In genomic region chr11:119417726-119418540, GRCh38 we compare ENCODE assay signal across 11 cellular contexts. TPM values are rescaled to one million over a fixed set of nuclear protein-coding genes. Genes with fewer than 3 reads are reported as not detected.
A peak's percentile ranks its signal among the peaks of the same experiment; 100 is the strongest.
DNase-seq lines count a peak whose midpoint lies in the region; ATAC-seq, FAIRE-seq and TF ChIP-seq lines count a peak whose summit lies in the region.
"Had no signal": no experiment of that assay in that cellular context is flagged by ENCODE, and none has a peak within 500 bp of the region (broad histone marks: within the 10 kb centered on the region; RNA-seq: fewer than 3 reads in every experiment).

No MANE protein-coding gene starts in this region.

- WGBS in mesodermal cell (ENCODE audit: insufficient coverage in 2 of 2), 2 experiments, result 95% methylated on average over 19 of the region's 19 CpGs

- no peaks in the 10 kb centered on the region for H3K27me3 ChIP-seq in naive thymus-derived CD4-positive, alpha-beta T cell (ENCODE audit: control insufficient read depth in 2 of 2, insufficient read depth in 2 of 2, low read length in 2 of 2)

- peak; percentile 87 for DNase-seq in AG09309 (ENCODE audit: low read depth)
- peak; percentile 98 for DNase-seq in M059J (ENCODE audit: low read depth)
- no peak for DNase-seq in foreskin melanocyte
- DNase-seq in naive thymus-derived CD4-positive, alpha-beta T cell, result no peak
- no peak for DNase-seq in kidney
- DNase-seq: NCI-H524 had no signal

- TF ChIP-seq CTCF in AG09309 (IDR thresholded peaks at IDR 0.05; ENCODE audit: control insufficient read depth, insufficient read depth, low read depth, low read length, missing control alignments) (no peak), kidney (IDR thresholded peaks at IDR 0.05; ENCODE audit: borderline replicate concordance, extremely low read depth, insufficient read depth) (no peak)

- ATAC-seq in naive thymus-derived CD4-positive, alpha-beta T cell, result no peak
- ATAC-seq in GM21529 (IDR thresholded peaks at IDR 0.05; ENCODE audit: unreplicated experiment), result no peak

- no peak overlapping the region for H3K27ac Mint-ChIP-seq in naive thymus-derived CD4-positive, alpha-beta T cell

- intact Hi-C loops in naive thymus-derived CD4-positive, alpha-beta T cell (cut with micrococcal nuclease), result no loop called here
- intact Hi-C loops in kidney (cut with DNase I), result no loop called here

- peaks cover 0 to 5% (median 2%) of the 10 kb centered on the region in 11 donors for H3K9me3 Mint-ChIP-seq in naive thymus-derived CD4-positive, alpha-beta T cell

- no peaks in the 10 kb centered on the region for H3K36me3 Mint-ChIP-seq in naive thymus-derived CD4-positive, alpha-beta T cell

- no peaks in the 10 kb centered on the region for H3K9me3 ChIP-seq in mesodermal cell (ENCODE audit: control insufficient read depth, low read length)
- H3K9me3 ChIP-seq in naive thymus-derived CD4-positive, alpha-beta T cell (ENCODE audit: control insufficient read depth in 2 of 3, low read length in 3 of 3), result no peaks in the 10 kb centered on the region
- peaks cover 0 to 4% of the 10 kb centered on the region in 2 donors for H3K9me3 ChIP-seq in kidney (ENCODE audit: control insufficient read depth in 1 of 2, low read length in 2 of 2)

- H3K27ac ChIP-seq in cingulate gyrus (ENCODE audit: low read depth, low read length) (peak overlapping the region; percentile 32), mesodermal cell (ENCODE audit: low read depth, low read length, severe bottlenecking) (peak overlapping the region; percentile 13), kidney (ENCODE audit: low read depth in 2 of 2, low read length in 2 of 2) (peak overlapping the region in 1 of 2 donors; percentile 24)
- H3K27ac ChIP-seq in naive thymus-derived CD4-positive, alpha-beta T cell (ENCODE audit: low read depth, low read length), result no peak overlapping the region
- H3K27ac ChIP-seq: C4-2B had no signal

- FAIRE-seq in kidney (lab: Jason Lieb, UNC), result no peak
- FAIRE-seq: GM18507 had no signal

- H3K4me1 ChIP-seq in mesodermal cell (ENCODE audit: control insufficient read depth, insufficient read depth, low read length, poor library complexity, severe bottlenecking) (peaks cover 19% of the 10 kb centered on the region), kidney (ENCODE audit: control insufficient read depth in 1 of 2, insufficient read depth in 1 of 2, low read depth in 1 of 2, low read length in 2 of 2) (peaks cover 30 to 34% of the 10 kb centered on the region in 2 donors)
- no peaks in the 10 kb centered on the region for H3K4me1 ChIP-seq in naive thymus-derived CD4-positive, alpha-beta T cell (ENCODE audit: control insufficient read depth in 2 of 2, insufficient read depth in 2 of 2, low read length in 2 of 2)

- H3K36me3 ChIP-seq in mesodermal cell (ENCODE audit: control insufficient read depth, insufficient read depth, low read length) (peaks cover 30% of the 10 kb centered on the region), kidney (ENCODE audit: control insufficient read depth in 1 of 2, insufficient read depth in 2 of 2, low read length in 2 of 2) (no peaks in the 10 kb centered on the region)
- H3K36me3 ChIP-seq in naive thymus-derived CD4-positive, alpha-beta T cell (ENCODE audit: control insufficient read depth in 2 of 3, insufficient read depth in 3 of 3, low read length in 3 of 3), result no peaks in the 10 kb centered on the region

- H3K4me3 Mint-ChIP-seq in naive thymus-derived CD4-positive, alpha-beta T cell, result no peak overlapping the region

- POLR2A ChIA-PET in naive thymus-derived CD4-positive, alpha-beta T cell (lab: Charles Lee), result no interaction called here

- H3K4me1 Mint-ChIP-seq in naive thymus-derived CD4-positive, alpha-beta T cell, result peaks cover 0 to 14% (median 10%) of the 10 kb centered on the region in 7 donors

- H3K9ac ChIP-seq in kidney (ENCODE audit: low read length in 2 of 2), result no peak overlapping the region

- peaks cover 28 to 42% (median 30%) of the 10 kb centered on the region in 5 donors for H3K27me3 Mint-ChIP-seq in naive thymus-derived CD4-positive, alpha-beta T cell

- CTCF ChIA-PET in naive thymus-derived CD4-positive, alpha-beta T cell (lab: Charles Lee), result no interaction called here

- no peak overlapping the region; the same call in 1 of the 2 replicates for H3K4me3 ChIP-seq in AG09309 (ENCODE audit: control insufficient read depth, low read depth, low read length)
- no peak overlapping the region for H3K4me3 ChIP-seq in mesodermal cell (ENCODE audit: extremely low read depth, insufficient read depth, low read length, poor library complexity, severe bottlenecking)
- no peak overlapping the region for H3K4me3 ChIP-seq in naive thymus-derived CD4-positive, alpha-beta T cell (ENCODE audit: low read length)
- no peak overlapping the region for H3K4me3 ChIP-seq in kidney (ENCODE audit: low read length in 2 of 2)

RNA-seq across cellular contexts. Expression of gene THY1, which starts 5.0 kb away (rescaled TPM):
- total RNA-seq in M059J (2014; rRNA removed; shearing (Covaris generic)), result 1,171 and 1,190 TPM in 2 replicates
- polyA plus RNA-seq in mesodermal cell (2013, experiment 1 of 2), result 229 TPM
- 146 TPM for polyA plus RNA-seq in mesodermal cell (2013, experiment 2 of 2)
- total RNA-seq in naive thymus-derived CD4-positive, alpha-beta T cell, result 1 to 10 TPM in 1 of 5 experiments, not detected in 4; 2.2 TPM
- polyA plus RNA-seq in naive thymus-derived CD4-positive, alpha-beta T cell, result not detected
- 17.5 TPM for total RNA-seq in kidney
- polyA plus RNA-seq in kidney (ENCODE audit: insufficient read depth, low read depth, low replicate concordance), result 240 TPM

RNA-seq across cellular contexts. Expression of gene USP2, which starts 36.4 kb away (rescaled TPM):
- total RNA-seq in M059J (2014; rRNA removed; shearing (Covaris generic)), result 0.67 and 0.81 TPM in 2 replicates
- 1.8 TPM for polyA plus RNA-seq in mesodermal cell (2013, experiment 1 of 2)
- 1.9 TPM for polyA plus RNA-seq in mesodermal cell (2013, experiment 2 of 2)
- total RNA-seq in naive thymus-derived CD4-positive, alpha-beta T cell, result 1 to 10 TPM in 1 of 5 experiments, under 1 TPM in 4; 0.07 to 1.1 (median 0.43) TPM
- under 1 TPM; 0.26 to 0.50 TPM for polyA plus RNA-seq in naive thymus-derived CD4-positive, alpha-beta T cell
- total RNA-seq in kidney, result 30.4 TPM
- polyA plus RNA-seq in kidney (ENCODE audit: insufficient read depth, low read depth, low replicate concordance), result 57.6 TPM

Comparison
In these comparisons a context has a peak if more than half of its experiments do, and no peak if none do; other contexts are left out.
1. DNase-seq: peak in AG09309 (single experiment) and M059J (single experiment); none in foreskin melanocyte (single experiment), naive thymus-derived CD4-positive, alpha-beta T cell (0 of 9) and kidney (single experiment).
2. RNA of gene THY1, which starts 5.0 kb away (total RNA-seq): 1,171 to 1,190 TPM in M059J; 17.5 TPM in kidney (single experiment) and 2.2 TPM in naive thymus-derived CD4-positive, alpha-beta T cell; every median in the first group is over 10 times any median in the second.
3. RNA of gene USP2, which starts 36.4 kb away (total RNA-seq): 30.4 TPM in kidney (single experiment); 0.67 to 0.81 TPM in M059J and 0.07 to 1.1 TPM in naive thymus-derived CD4-positive, alpha-beta T cell; every median in the first group is over 10 times any median in the second.